8 cellular contexts compared by ENCODE assay signal in genomic region chr7:77759294-77759889, GRCh38. TPM values are rescaled to one million over a fixed set of nuclear protein-coding genes. Genes with fewer than 3 reads are reported as not detected.
DNase-seq lines count a peak whose midpoint lies in the region; ATAC-seq, FAIRE-seq and TF ChIP-seq lines count a peak whose summit lies in the region.

No MANE protein-coding gene starts in this region.

- H3K27me3 ChIP-seq in PC-3 (ENCODE audit: low read length), result no peaks in the 10 kb centered on the region
- no peaks in the 10 kb centered on the region for H3K27me3 ChIP-seq in neural progenitor cell
- no peaks in the 10 kb centered on the region for H3K27me3 ChIP-seq in suprapubic skin

- H3K27ac Mint-ChIP-seq in neural progenitor cell, result no peak overlapping the region

- no peaks in the 10 kb centered on the region for H3K36me3 ChIP-seq in PC-3 (ENCODE audit: low read depth, low read length)
- no peaks in the 10 kb centered on the region for H3K36me3 ChIP-seq in neural progenitor cell
- H3K36me3 ChIP-seq in suprapubic skin, result no peaks in the 10 kb centered on the region

- BruUV-seq in PC-3 (replicated peaks; lab: Mats Ljungman, UMichigan), result no TSS peak

- H3K4me2 ChIP-seq in PC-3 (ENCODE audit: low read length) (no peak overlapping the region), neural progenitor cell (no peak overlapping the region)

- no peak for TF ChIP-seq EP300 in suprapubic skin (IDR thresholded peaks at IDR 0.05)

- H3F3A ChIP-seq in PC-3 (ENCODE audit: low read length, unreplicated experiment) (no peaks in the 10 kb centered on the region), neural progenitor cell (ENCODE audit: low read depth) (peaks cover 10% of the 10 kb centered on the region)

- no peak overlapping the region for H3K4me3 Mint-ChIP-seq in neural progenitor cell

- POLR2A ChIA-PET in PC-3 (lab: Charles Lee; ENCODE audit: unreplicated experiment), result interaction anchor here (0.5 kb wide), 1 partner anchor 31 kb away, joined by 5 read pairs; no protein-coding TSS in a partner anchor

- H3K4me3 ChIP-seq in PC-3 (ENCODE audit: low read length) (no peak overlapping the region), neural progenitor cell (no peak overlapping the region), suprapubic skin (no peak overlapping the region)

- ATAC-seq in PC-3, result peak; percentile 78
- no peak for ATAC-seq in HG02852 (IDR thresholded peaks at IDR 0.05; ENCODE audit: unreplicated experiment)

- intact Hi-C loops in PC-3 (cut with micrococcal nuclease), result loop anchor here (1.0 to 10.0 kb wide), 4 partner anchors 42 to 395 kb away; no protein-coding TSS in a partner anchor

- H3K27ac ChIP-seq in PC-3 (ENCODE audit: low read length), result no peak overlapping the region
- no peak overlapping the region for H3K27ac ChIP-seq in neural progenitor cell
- H3K27ac ChIP-seq in suprapubic skin, result no peak overlapping the region

- no peak for TF ChIP-seq POLR2A in suprapubic skin (IDR thresholded peaks at IDR 0.05)

- 2% methylated on average over 3 of the region's 3 CpGs for WGBS in suprapubic skin

- no peak for FAIRE-seq in HTR-8/SVneo (lab: Jason Lieb, UNC)

- no peaks in the 10 kb centered on the region for H3K27me3 Mint-ChIP-seq in neural progenitor cell (ENCODE audit: insufficient read depth, low read depth)

- H3K9me3 Mint-ChIP-seq in neural progenitor cell, result no peaks in the 10 kb centered on the region

- H3K4me1 Mint-ChIP-seq in neural progenitor cell, result no peaks in the 10 kb centered on the region

- CTCF ChIA-PET in PC-3 (lab: Charles Lee), result interaction anchor here (0.6 to 0.7 kb wide), 3 partner anchors 101 to 410 kb away, joined by 3 read pairs; no protein-coding TSS in a partner anchor

- no peaks in the 10 kb centered on the region for H3K4me1 ChIP-seq in PC-3 (ENCODE audit: insufficient read depth, low read length)
- H3K4me1 ChIP-seq in neural progenitor cell, result no peaks in the 10 kb centered on the region
- H3K4me1 ChIP-seq in suprapubic skin, result peaks cover 13% of the 10 kb centered on the region

- TF ChIP-seq CTCF in PC-3 (conservative IDR thresholded peaks at IDR 0.05; ENCODE audit: low read depth, low read length) (peak; percentile 89), neural progenitor cell (IDR thresholded peaks at IDR 0.05) (peak; percentile 96), suprapubic skin (IDR thresholded peaks at IDR 0.05) (peak; percentile 67 to 91)

- H2AFZ ChIP-seq in PC-3 (ENCODE audit: low read length), result peak overlapping the region; percentile 16; the same call in 1 of the 2 replicates
- H2AFZ ChIP-seq in neural progenitor cell (replicated peaks), result no peak overlapping the region

- H3K9me3 ChIP-seq in PC-3 (ENCODE audit: low read length), result no peaks in the 10 kb centered on the region
- no peaks in the 10 kb centered on the region for H3K9me3 ChIP-seq in neural progenitor cell (ENCODE audit: low read depth)
- no peaks in the 10 kb centered on the region for H3K9me3 ChIP-seq in suprapubic skin

- H3K36me3 Mint-ChIP-seq in neural progenitor cell, result peaks cover 3% of the 10 kb centered on the region

- H3K9me2 ChIP-seq in PC-3 (replicated peaks; ENCODE audit: low read length), result no peaks in the 10 kb centered on the region

- H3K79me2 ChIP-seq in PC-3 (ENCODE audit: low read length) (peaks cover 12% of the 10 kb centered on the region; the same call in 1 of the 2 replicates), neural progenitor cell (ENCODE audit: low read depth) (peaks cover 72% of the 10 kb centered on the region)

- H3K9ac ChIP-seq in PC-3 (ENCODE audit: low read length) (no peak overlapping the region), neural progenitor cell (no peak overlapping the region)

- peak; percentile 73 for DNase-seq in EH (ENCODE audit: low read depth)
- DNase-seq in HTR-8/SVneo (ENCODE audit: insufficient read length, low spot score), result peak; percentile 18
- peak; percentile 83 for DNase-seq in PC-3
- DNase-seq in activated T-helper 1 cell treated with Interleukin-2 at 50 U/mL for 16 hours (ENCODE audit: low read depth), result peak; percentile 29
- DNase-seq in fibroblast of peridontal ligament (ENCODE audit: extremely low read depth), result peak; percentile 90
- peak; percentile 63 for DNase-seq in neural progenitor cell (ENCODE audit: low spot score)
- no peak for DNase-seq in suprapubic skin (ENCODE audit: low spot score in 2 of 2)

- H4K20me1 ChIP-seq in PC-3 (ENCODE audit: low read length) (no peaks in the 10 kb centered on the region), neural progenitor cell (ENCODE audit: low read depth) (peaks cover 8% of the 10 kb centered on the region)

RNA-seq across cellular contexts. Expression of gene TMEM60, which starts 38.8 kb away (rescaled TPM):
- total RNA-seq in PC-3 (2014; rRNA removed) (6.9 and 8.1 TPM in 2 replicates), neural progenitor cell (ENCODE audit: low replicate concordance) (36.8 and 42.8 TPM in 2 replicates), suprapubic skin (10 to 100 TPM in 2 of 4 donors, 1 to 10 TPM in 2; 8.3 to 13.5 (median 10.8) TPM)

RNA-seq across cellular contexts. Expression of gene PHTF2, which starts 39.2 kb away (rescaled TPM):
- 13.9 and 20.4 TPM in 2 replicates for total RNA-seq in PC-3 (2014; rRNA removed)
- total RNA-seq in neural progenitor cell (ENCODE audit: low replicate concordance), result 33.0 and 38.6 TPM in 2 replicates
- 10 to 100 TPM in 3 of 4 donors, 1 to 10 TPM in 1; 9.6 to 33.7 (median 15.7) TPM for total RNA-seq in suprapubic skin

Comparison
In these comparisons a context has a peak if more than half of its experiments do, and no peak if none do; other contexts are left out.
1. DNase-seq: peak in EH (single experiment), HTR-8/SVneo (single experiment), PC-3 (single experiment), activated T-helper 1 cell treated with Interleukin-2 at 50 U/mL for 16 hours (single experiment), fibroblast of peridontal ligament (single experiment) and neural progenitor cell (single experiment); none in suprapubic skin (0 of 2).
2. Peak in every context shown above with its lines, with median percentiles within 50 percentile points of each other: CTCF ChIP-seq.